Comparison of ENCODE assay signal across 9 cellular contexts in genomic region chr12:84502907-84503787, GRCh38.
DNase-seq lines count a peak whose midpoint lies in the region; ATAC-seq and TF ChIP-seq lines count a peak whose summit lies in the region.
"Had no signal": no experiment of that assay in that cellular context is flagged by ENCODE, and none has a peak within 500 bp of the region (broad histone marks: within the 10 kb centered on the region; RNA-seq: fewer than 3 reads in every experiment).

No MANE protein-coding gene starts in this region.

- TF ChIP-seq CTCF in PC-9 (conservative IDR thresholded peaks at IDR 0.05) (peak; percentile 62), neural crest cell (conservative IDR thresholded peaks at IDR 0.05) (peak; percentile 79)

- ATAC-seq in GM21367 (IDR thresholded peaks at IDR 0.05; ENCODE audit: unreplicated experiment): peak; percentile 76

- no peak overlapping the region for H3K4me2 ChIP-seq in PC-9

- no peaks in the 10 kb centered on the region for H3K9me3 ChIP-seq in PC-9 (ENCODE audit: insufficient read depth, low read depth)

- H3K27ac ChIP-seq in PC-9: no peak overlapping the region
- peak overlapping the region; percentile 73 for H3K27ac ChIP-seq in epithelial cell of prostate

- peaks cover 5% of the 10 kb centered on the region for H3K4me1 Mint-ChIP-seq in neural crest cell

- H3K27ac Mint-ChIP-seq in neural crest cell (ENCODE audit: unreplicated experiment): no peak overlapping the region
- H3K27ac Mint-ChIP-seq: dendritic cell treated with granulocyte-macrophage colony-stimulating factor and Interleukin-4, amounts not matched to agents 40 ng/mL and 50 ng/mL, for 4 days had no signal

- no peaks in the 10 kb centered on the region for H3K36me3 Mint-ChIP-seq in neural crest cell (ENCODE audit: low read depth)

- H2AFZ ChIP-seq in PC-9: no peak overlapping the region

- no peak overlapping the region for H3K4me3 ChIP-seq in PC-9

- H3K9me2 ChIP-seq in PC-9 (ENCODE audit: insufficient read depth): no peaks in the 10 kb centered on the region

- no peaks in the 10 kb centered on the region for H4K20me1 ChIP-seq in PC-9 (ENCODE audit: insufficient read depth)

- H3K9me3 Mint-ChIP-seq in neural crest cell: no peaks in the 10 kb centered on the region
- H3K9me3 Mint-ChIP-seq: dendritic cell treated with granulocyte-macrophage colony-stimulating factor and Interleukin-4, amounts not matched to agents 40 ng/mL and 50 ng/mL, for 4 days had no signal

- DNase-seq in NCI-H510A treated with DMSO at 0.1 percent for 48 hours (lab: John Stamatoyannopoulos, UW) (peak; percentile 43), NCI-H510A (lab: John Stamatoyannopoulos, UW) (no peak), HK-2 (ENCODE audit: unreplicated experiment) (peak; percentile 35), PC-9 (peak in 1 of 2 experiments; percentile 41), epithelial cell of prostate (ENCODE audit: low read depth, low spot score) (peak; percentile 8), neural crest cell (ENCODE audit: low read depth, low spot score) (peak; percentile 43)
- no peak for DNase-seq in activated CD4-positive, CD25-positive, alpha-beta regulatory T cell treated with anti-CD3 and anti-CD28 coated beads, Interleukin-2, amount 50 U/mL, for 72 hours

- no peaks in the 10 kb centered on the region for H3K27me3 Mint-ChIP-seq in neural crest cell (ENCODE audit: low read depth)
- H3K27me3 Mint-ChIP-seq: dendritic cell treated with granulocyte-macrophage colony-stimulating factor and Interleukin-4, amounts not matched to agents 40 ng/mL and 50 ng/mL, for 4 days had no signal

- intact Hi-C loops in PC-9 (cut with micrococcal nuclease; ENCODE audit: unreplicated experiment): loop anchor here (2.0 to 10.0 kb wide), 3 partner anchors 342 to 1816 kb away; partner anchors contain the start of gene TMTC2

- H3F3A ChIP-seq in PC-9 (ENCODE audit: insufficient read depth, low read depth): no peaks in the 10 kb centered on the region

- CTCF ChIA-PET in PC-9 (lab: Charles Lee): interaction anchor here (0.6 to 1.5 kb wide), 2 partner anchors 9 to 1817 kb away, joined by 3 to 4 read pairs; no protein-coding TSS in a partner anchor

- peaks cover 7% of the 10 kb centered on the region for H3K4me1 ChIP-seq in PC-9 (replicated peaks; ENCODE audit: insufficient read depth)

- H3K79me2 ChIP-seq in PC-9 (ENCODE audit: low read depth): no peaks in the 10 kb centered on the region

- no peaks in the 10 kb centered on the region for H3K27me3 ChIP-seq in PC-9 (ENCODE audit: insufficient read depth, low read depth)

- H3K4me3 Mint-ChIP-seq in neural crest cell: no peak overlapping the region
- H3K4me3 Mint-ChIP-seq: dendritic cell treated with granulocyte-macrophage colony-stimulating factor and Interleukin-4, amounts not matched to agents 40 ng/mL and 50 ng/mL, for 4 days had no signal

- POLR2A ChIA-PET in PC-9 (lab: Charles Lee; ENCODE audit: unreplicated experiment): no interaction called here

- BruUV-seq in PC-9 (replicated peaks; lab: Mats Ljungman, UMichigan): no TSS peak

- H3K36me3 ChIP-seq in PC-9 (ENCODE audit: low read depth): no peaks in the 10 kb centered on the region

Comparison
In these comparisons a context has a peak if more than half of its experiments do, and no peak if none do; other contexts are left out.
1. DNase-seq: peak in NCI-H510A treated with DMSO at 0.1 percent for 48 hours (single experiment), HK-2 (single experiment), epithelial cell of prostate (single experiment) and neural crest cell (single experiment); none in NCI-H510A (single experiment) and activated CD4-positive, CD25-positive, alpha-beta regulatory T cell treated with anti-CD3 and anti-CD28 coated beads, Interleukin-2, amount 50 U/mL, for 72 hours (single experiment).